24 cellular contexts compared by ENCODE assay signal in the genomic region with DNA sequence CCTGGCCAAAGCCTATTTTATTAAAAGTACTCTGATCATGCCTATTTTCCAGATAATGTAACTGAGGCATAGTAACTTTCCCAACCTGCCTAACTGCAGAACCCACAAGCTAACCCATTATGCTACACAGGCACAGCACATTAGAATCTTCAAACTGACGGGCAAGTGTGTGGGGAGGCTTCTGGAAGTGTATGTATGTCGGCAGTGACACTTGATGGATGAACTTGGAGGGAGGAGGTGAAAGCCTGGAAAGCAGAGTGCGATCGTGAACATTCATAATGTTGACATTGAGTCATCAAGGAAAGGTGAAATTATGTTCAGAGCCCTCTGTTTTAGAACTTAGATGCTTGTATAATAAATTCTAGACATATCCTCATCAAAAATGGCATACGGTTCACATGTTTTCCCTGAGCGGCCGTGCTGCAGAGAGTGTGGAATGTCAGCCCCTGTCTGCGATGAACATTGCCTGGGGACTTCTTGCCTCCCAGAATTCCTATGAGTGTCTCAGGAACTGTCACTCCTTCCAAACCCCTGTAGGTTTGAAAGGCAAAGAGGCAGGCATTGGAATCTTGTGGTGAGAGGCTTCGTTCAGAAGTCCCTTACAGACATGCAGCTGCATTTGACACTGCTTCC.
DNase-seq lines count a peak whose midpoint lies in the region; ATAC-seq, FAIRE-seq and TF ChIP-seq lines count a peak whose summit lies in the region.
"Had no signal": no experiment of that assay in that cellular context is flagged by ENCODE, and none has a peak within 500 bp of the region (broad histone marks: within the 10 kb centered on the region; RNA-seq: fewer than 3 reads in every experiment).

No MANE protein-coding gene starts in this region.

- H3K36me3 ChIP-seq in RWPE2 (ENCODE audit: low read depth) (no peaks in the 10 kb centered on the region), prostate gland (no peaks in the 10 kb centered on the region)
- H3K36me3 ChIP-seq: BLaER1 had no signal

- peaks cover 10% of the 10 kb centered on the region for H3K36me3 Mint-ChIP-seq in effector memory CD8-positive, alpha-beta T cell (ENCODE audit: insufficient read depth)
- H3K36me3 Mint-ChIP-seq: CD4-positive, CD25-positive, alpha-beta regulatory T cell; CD8-positive, alpha-beta T cell had no signal

- H3K4me1 ChIP-seq in RWPE2 (ENCODE audit: insufficient read depth, poor library complexity, severe bottlenecking) (no peaks in the 10 kb centered on the region), prostate gland (replicated peaks) (no peaks in the 10 kb centered on the region)
- H3K4me1 ChIP-seq: Caco-2 had no signal

- peak; percentile 30 for DNase-seq in DMS53 (lab: John Stamatoyannopoulos, UW)
- DNase-seq in DMS53 treated with DMSO at 0.1 percent for 48 hours (lab: John Stamatoyannopoulos, UW; ENCODE audit: unreplicated experiment), result no peak
- no peak for DNase-seq in RWPE2 (ENCODE audit: low spot score)
- DNase-seq in putamen (ENCODE audit: low spot score), result peak; percentile 78
- DNase-seq in effector memory CD8-positive, alpha-beta T cell, result no peak
- DNase-seq in prostate gland (ENCODE audit: low spot score), result no peak
- no peak for DNase-seq in NCI-H82 (lab: John Stamatoyannopoulos, UW)
- DNase-seq: Caco-2; CD4-positive, CD25-positive, alpha-beta regulatory T cell; CD8-positive, alpha-beta T cell; DMS153; DMS79 treated with DMSO at 0.1 percent for 48 hours; H9 had no signal

- H3K27ac ChIP-seq in RWPE2 (ENCODE audit: poor library complexity, severe bottlenecking) (no peak overlapping the region), prostate gland (no peak overlapping the region)
- H3K27ac ChIP-seq: 22Rv1, BLaER1, C4-2B had no signal

- FAIRE-seq in islet of Langerhans (lab: Jason Lieb, UNC), result peak; percentile 30
- FAIRE-seq: A204.1, G401.6, GM12892, GM19239 had no signal

- intact Hi-C loops in prostate gland (cut with DNase I), result no loop called here

- 50% methylated on average over 9 of the region's 9 CpGs for WGBS in prostate gland

- no peaks in the 10 kb centered on the region for H3K9me3 ChIP-seq in RWPE2 (ENCODE audit: severe bottlenecking)
- H3K9me3 ChIP-seq in prostate gland, result no peaks in the 10 kb centered on the region
- H3K9me3 ChIP-seq: BLaER1, Caco-2 had no signal

- H3K27me3 Mint-ChIP-seq in effector memory CD8-positive, alpha-beta T cell, result peaks cover 20 to 65% of the 10 kb centered on the region in 2 donors

- no peak overlapping the region for H3K4me3 ChIP-seq in RWPE2 (ENCODE audit: severe bottlenecking)
- H3K4me3 ChIP-seq in prostate gland, result no peak overlapping the region
- H3K4me3 ChIP-seq: BLaER1, GM23338 had no signal

- no peak for TF ChIP-seq POLR2A in prostate gland (IDR thresholded peaks at IDR 0.05)

- no peak overlapping the region for H3K27ac Mint-ChIP-seq in effector memory CD8-positive, alpha-beta T cell
- H3K27ac Mint-ChIP-seq: B cell; CD4-positive, CD25-positive, alpha-beta regulatory T cell; CD8-positive, alpha-beta T cell; GM23338; H9 had no signal

- no peaks in the 10 kb centered on the region for H3K4me1 Mint-ChIP-seq in effector memory CD8-positive, alpha-beta T cell (ENCODE audit: low read depth in 2 of 2)
- H3K4me1 Mint-ChIP-seq: B cell; CD4-positive, CD25-positive, alpha-beta regulatory T cell had no signal

- peak; percentile 35; the same call in 1 of the 3 replicates for ATAC-seq in RWPE2 (ENCODE audit: low read depth)
- ATAC-seq in effector memory CD8-positive, alpha-beta T cell (replicated peaks), result no peak
- ATAC-seq: CD8-positive, alpha-beta T cell; GM23338; HCT116 had no signal

- H3K9me3 Mint-ChIP-seq in effector memory CD8-positive, alpha-beta T cell, result no peaks in the 10 kb centered on the region
- H3K9me3 Mint-ChIP-seq: CD8-positive, alpha-beta T cell; GM23338; H9 had no signal

- TF ChIP-seq CTCF in RWPE2 (IDR thresholded peaks at IDR 0.05; ENCODE audit: poor library complexity, severe bottlenecking), result no peak
- no peak for TF ChIP-seq CTCF in prostate gland (IDR thresholded peaks at IDR 0.05)

- H3K27me3 ChIP-seq in RWPE2 (ENCODE audit: insufficient read depth, poor library complexity, severe bottlenecking), result no peaks in the 10 kb centered on the region
- H3K27me3 ChIP-seq in prostate gland (replicated peaks; ENCODE audit: insufficient read depth), result no peaks in the 10 kb centered on the region

- no peak overlapping the region for H3K4me3 Mint-ChIP-seq in effector memory CD8-positive, alpha-beta T cell
- H3K4me3 Mint-ChIP-seq: B cell; CD4-positive, CD25-positive, alpha-beta regulatory T cell; CD8-positive, alpha-beta T cell; GM23338; H9 had no signal

Comparison
In these comparisons a context has a peak if more than half of its experiments do, and no peak if none do; other contexts are left out.
1. DNase-seq: peak in DMS53 (single experiment) and putamen (single experiment); none in DMS53 treated with DMSO at 0.1 percent for 48 hours (single experiment), RWPE2 (single experiment), effector memory CD8-positive, alpha-beta T cell (0 of 3), prostate gland (single experiment) and NCI-H82 (single experiment).